ENCODE assay signal across 20 cellular contexts in the genomic region with DNA sequence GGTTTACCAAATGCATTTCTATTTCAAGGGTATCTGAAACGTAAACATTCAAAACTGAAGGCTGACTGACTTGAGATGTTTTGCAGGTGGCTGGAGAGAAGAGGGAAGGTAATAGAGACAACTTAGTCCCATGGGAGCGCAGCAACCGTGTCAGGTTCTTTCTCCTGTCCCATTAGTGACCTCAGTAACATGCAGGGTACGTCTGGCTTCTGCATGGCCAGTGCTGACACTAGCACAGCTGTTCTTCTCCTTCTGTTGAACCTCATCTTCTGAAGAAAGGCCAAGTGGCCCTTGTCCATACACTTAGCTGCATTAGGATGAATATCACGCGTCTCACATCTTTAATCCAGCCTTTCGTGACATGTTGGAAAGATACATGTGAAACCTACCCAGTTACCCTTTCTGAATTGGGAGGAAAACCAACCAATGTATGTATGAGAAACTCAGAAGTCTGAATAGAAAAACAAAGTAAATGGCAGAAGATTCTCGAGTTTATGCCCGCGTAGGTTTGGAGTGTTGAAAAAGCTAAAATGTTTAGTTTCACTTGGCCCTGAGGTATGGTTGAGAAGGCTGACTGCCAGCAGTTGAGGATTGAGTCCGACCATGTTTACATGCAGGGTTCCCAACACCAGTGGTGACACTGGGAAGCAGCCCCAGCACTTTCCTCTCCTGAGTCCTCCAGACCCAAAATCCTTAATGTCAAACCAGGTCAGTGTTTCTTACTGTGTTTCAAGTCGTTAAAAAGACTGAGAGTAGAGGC. TPM values are rescaled to one million over a fixed set of nuclear protein-coding genes. Genes with fewer than 3 reads are reported as not detected.
DNase-seq lines count a peak whose midpoint lies in the region; ATAC-seq and TF ChIP-seq lines count a peak whose summit lies in the region.
"Had no signal": no experiment of that assay in that cellular context is flagged by ENCODE, and none has a peak within 500 bp of the region (broad histone marks: within the 10 kb centered on the region; RNA-seq: fewer than 3 reads in every experiment).

No MANE protein-coding gene starts in this region.

- H4K20me1 ChIP-seq in mammary epithelial cell (ENCODE audit: insufficient read depth, low read length): no peaks in the 10 kb centered on the region

- in situ Hi-C loops in mammary epithelial cell (cut with MboI; ENCODE audit: low sequenced_read_pairs in 2 of 2): no loop called here

- H3K27me3 Mint-ChIP-seq in MCF 10A (ENCODE audit: insufficient read depth, unreplicated experiment): no peaks in the 10 kb centered on the region
- H3K27me3 Mint-ChIP-seq in stimulated activated memory B cell treated with anti-CD40 and anti-IgM and Interleukin-4, amounts not matched to agents 10 μg/mL and 1 μg/mL and 100 μg/mL, for 72 hours: no peaks in the 10 kb centered on the region
- H3K27me3 Mint-ChIP-seq: activated CD8-positive, alpha-beta memory T cell treated with anti-CD3 and anti-CD28 coated beads, Interleukin-2, amount 10 ng/mL, durations not matched to agents 7 days and 5 days had no signal

- H3K79me2 ChIP-seq in mammary epithelial cell (ENCODE audit: insufficient read depth, low read length): no peaks in the 10 kb centered on the region

- H3K36me3 ChIP-seq in mammary epithelial cell (ENCODE audit: insufficient read depth, low read length): peaks cover 39% of the 10 kb centered on the region
- H3K36me3 ChIP-seq in Peyer's patch: peaks cover 0 to 71% (median 0%) of the 10 kb centered on the region in 3 donors
- H3K36me3 ChIP-seq in left ventricle myocardium inferior: peaks cover 83% of the 10 kb centered on the region

- no peak overlapping the region for H3K9ac ChIP-seq in mammary epithelial cell (ENCODE audit: insufficient read depth, low read length)

- peaks cover 88% of the 10 kb centered on the region for H3K36me3 Mint-ChIP-seq in MCF 10A (ENCODE audit: insufficient read depth, unreplicated experiment)
- H3K36me3 Mint-ChIP-seq in stimulated activated memory B cell treated with anti-CD40 and anti-IgM and Interleukin-4, amounts not matched to agents 10 μg/mL and 1 μg/mL and 100 μg/mL, for 72 hours: peaks cover 43% of the 10 kb centered on the region

- intact Hi-C loops in MCF 10A (cut with micrococcal nuclease): no loop called here
- intact Hi-C loops in mammary epithelial cell (cut with micrococcal nuclease): no loop called here
- intact Hi-C loops in left ventricle myocardium inferior (cut with micrococcal nuclease): no loop called here

- H2AFZ ChIP-seq in mammary epithelial cell (ENCODE audit: low read depth, low read length): no peak overlapping the region

- H3K9me3 ChIP-seq in mammary epithelial cell (replicated peaks; ENCODE audit: insufficient read depth, low read length): no peaks in the 10 kb centered on the region
- H3K9me3 ChIP-seq in Peyer's patch: no peaks in the 10 kb centered on the region
- no peaks in the 10 kb centered on the region for H3K9me3 ChIP-seq in left ventricle myocardium inferior (replicated peaks)
- H3K9me3 ChIP-seq: HAP-1, lower lobe of right lung had no signal

- peak; percentile 67 for ATAC-seq in HG02840 (IDR thresholded peaks at IDR 0.05; ENCODE audit: low FRiP score, unreplicated experiment)
- ATAC-seq in stimulated activated memory B cell treated with anti-CD40 and anti-IgM and Interleukin-4, amounts not matched to agents 10 μg/mL and 1 μg/mL and 100 μg/mL, for 72 hours: peak; percentile 94
- ATAC-seq: activated CD8-positive, alpha-beta memory T cell treated with anti-CD3 and anti-CD28 coated beads, Interleukin-2, amount 10 ng/mL, durations not matched to agents 7 days and 5 days; lower lobe of right lung had no signal

- TF ChIP-seq CTCF in MCF 10A (IDR thresholded peaks at IDR 0.05; ENCODE audit: unreplicated experiment) (no peak), mammary epithelial cell (conservative IDR thresholded peaks at IDR 0.05 in 1 of 2, IDR thresholded peaks at IDR 0.05 in 1 of 2; ENCODE audit: extremely low read depth in 1 of 2, insufficient read depth in 1 of 2, low read depth in 1 of 2, low read length in 2 of 2) (no peak), Peyer's patch (IDR thresholded peaks at IDR 0.05) (no peak), left ventricle myocardium inferior (IDR thresholded peaks at IDR 0.05; ENCODE audit: borderline replicate concordance) (no peak)

- H3K4me3 ChIP-seq in mammary epithelial cell (replicated peaks in 1 of 3; ENCODE audit: insufficient read depth in 1 of 3, low read depth in 2 of 3, low read length in 3 of 3) (no peak overlapping the region), Peyer's patch (no peak overlapping the region), left ventricle myocardium inferior (no peak overlapping the region)
- H3K4me3 ChIP-seq: HAP-1, lower lobe of right lung had no signal

- H3K4me1 ChIP-seq in mammary epithelial cell (ENCODE audit: insufficient read depth, low read length) (no peaks in the 10 kb centered on the region), Peyer's patch (no peaks in the 10 kb centered on the region), left ventricle myocardium inferior (no peaks in the 10 kb centered on the region)
- H3K4me1 ChIP-seq: HAP-1, lower lobe of right lung had no signal

- H3K4me2 ChIP-seq in mammary epithelial cell (ENCODE audit: insufficient read depth, low read depth, low read length): no peak overlapping the region

- H3K27me3 ChIP-seq in mammary epithelial cell (ENCODE audit: insufficient read depth, low read length) (no peaks in the 10 kb centered on the region), Peyer's patch (no peaks in the 10 kb centered on the region), left ventricle myocardium inferior (ENCODE audit: low read depth) (no peaks in the 10 kb centered on the region)

- TF ChIP-seq POLR2A in Peyer's patch (IDR thresholded peaks at IDR 0.05): no peak

- 84% methylated on average over 11 of the region's 12 CpGs for WGBS in mammary epithelial cell (ENCODE audit: low coverage, missing lambda C conversion rate)

- POLR2A ChIA-PET in MCF 10A (lab: Yijun Ruan, JAX): interaction anchor here (0.7 to 1.7 kb wide), 3 partner anchors 10 to 62 kb away, joined by 3 to 6 read pairs (median 3); a partner anchor contains a TSS

- DNase-seq in MCF 10A (ENCODE audit: unreplicated experiment): no peak
- DNase-seq in mammary epithelial cell: no peak
- peak in 2 of 3 donors; percentile 58 to 74 for DNase-seq in Peyer's patch
- no peak for DNase-seq in RPMI8226
- no peak for DNase-seq in left ventricle myocardium inferior
- no peak for DNase-seq in GF-D8 (lab: John Stamatoyannopoulos, UW)
- DNase-seq: activated CD8-positive, alpha-beta memory T cell treated with anti-CD3 and anti-CD28 coated beads, Interleukin-2, amount 10 ng/mL, durations not matched to agents 7 days and 5 days; activated naive CD4-positive, alpha-beta T cell; GDM1; KG1; lower lobe of right lung; NCI-H1105 treated with DMSO at 0.1 percent for 48 hours; NCI-H446 treated with DMSO at 0.1 percent for 48 hours; substantia nigra had no signal

- TSS peak; percentile 10 for BruUV-seq in MCF 10A (replicated peaks; lab: Mats Ljungman, UMichigan)
- no TSS peak for BruUV-seq in mammary epithelial cell (replicated peaks; lab: Mats Ljungman, UMichigan)

- no peaks in the 10 kb centered on the region for H3K9me3 Mint-ChIP-seq in MCF 10A (ENCODE audit: unreplicated experiment)
- H3K9me3 Mint-ChIP-seq in stimulated activated memory B cell treated with anti-CD40 and anti-IgM and Interleukin-4, amounts not matched to agents 10 μg/mL and 1 μg/mL and 100 μg/mL, for 72 hours: no peaks in the 10 kb centered on the region
- H3K9me3 Mint-ChIP-seq: neural crest cell had no signal

- H3K4me3 Mint-ChIP-seq in MCF 10A (ENCODE audit: unreplicated experiment): no peak overlapping the region
- peak overlapping the region; percentile 64 for H3K4me3 Mint-ChIP-seq in stimulated activated memory B cell treated with anti-CD40 and anti-IgM and Interleukin-4, amounts not matched to agents 10 μg/mL and 1 μg/mL and 100 μg/mL, for 72 hours
- H3K4me3 Mint-ChIP-seq: activated CD8-positive, alpha-beta memory T cell treated with anti-CD3 and anti-CD28 coated beads, Interleukin-2, amount 10 ng/mL, durations not matched to agents 7 days and 5 days; neural crest cell had no signal

- H3K27ac ChIP-seq in mammary epithelial cell (ENCODE audit: insufficient read depth, low read depth, low read length) (no peak overlapping the region), Peyer's patch (peak overlapping the region in 2 of 4 donors; percentile 41 to 65), left ventricle myocardium inferior (replicated peaks) (no peak overlapping the region)
- H3K27ac ChIP-seq: epithelial cell of prostate, lower lobe of right lung, VCaP had no signal

- no peak overlapping the region for H3K27ac Mint-ChIP-seq in MCF 10A (ENCODE audit: low read depth, unreplicated experiment)
- H3K27ac Mint-ChIP-seq in stimulated activated memory B cell treated with anti-CD40 and anti-IgM and Interleukin-4, amounts not matched to agents 10 μg/mL and 1 μg/mL and 100 μg/mL, for 72 hours: peak overlapping the region; percentile 92
- H3K27ac Mint-ChIP-seq: activated CD8-positive, alpha-beta memory T cell treated with anti-CD3 and anti-CD28 coated beads, Interleukin-2, amount 10 ng/mL, durations not matched to agents 7 days and 5 days had no signal

- dilution Hi-C loops in mammary epithelial cell (cut with HindIII; ENCODE audit: low sequenced_read_pairs): no loop called here

- no peaks in the 10 kb centered on the region for H3K4me1 Mint-ChIP-seq in MCF 10A (ENCODE audit: insufficient read depth, unreplicated experiment)
- H3K4me1 Mint-ChIP-seq in stimulated activated memory B cell treated with anti-CD40 and anti-IgM and Interleukin-4, amounts not matched to agents 10 μg/mL and 1 μg/mL and 100 μg/mL, for 72 hours: peaks cover 37% of the 10 kb centered on the region
- H3K4me1 Mint-ChIP-seq: activated CD8-positive, alpha-beta memory T cell treated with anti-CD3 and anti-CD28 coated beads, Interleukin-2, amount 10 ng/mL, durations not matched to agents 7 days and 5 days; neural crest cell had no signal

- CTCF ChIA-PET in MCF 10A (lab: Yijun Ruan, JAX): interaction anchor here (1.4 kb wide), 1 partner anchor 10 kb away, joined by 4 read pairs; no protein-coding TSS in a partner anchor
- CTCF ChIA-PET in mammary epithelial cell (lab: Charles Lee; ENCODE audit: low non-redundant PET): no interaction called here

RNA-seq across cellular contexts. Expression of a gene that starts 10.3 kb away (rescaled TPM):
- 80.9 and 91.8 TPM in 2 replicates for total RNA-seq in MCF 10A (2022)
- total RNA-seq in mammary epithelial cell: 10 to 100 TPM; 47.5 to 77.0 TPM
- 45.1 TPM for polyA plus RNA-seq in mammary epithelial cell
- 50.3 TPM for polyA minus RNA-seq in mammary epithelial cell
- total RNA-seq in Peyer's patch: 10 to 100 TPM; 21.7 to 61.1 (median 31.8) TPM
- 36.9 TPM for total RNA-seq in left ventricle myocardium inferior

RNA-seq across cellular contexts. Expression of a gene that starts 36.6 kb away (rescaled TPM):
- total RNA-seq in MCF 10A (2022): 5.2 and 7.1 TPM in 2 replicates
- 1 to 10 TPM; 2.7 to 4.7 TPM for total RNA-seq in mammary epithelial cell
- polyA plus RNA-seq in mammary epithelial cell: 1.0 TPM
- 1.2 TPM for polyA minus RNA-seq in mammary epithelial cell
- 100 to 1,000 TPM in 1 of 4 donors, 10 to 100 TPM in 2, 1 to 10 TPM in 1; 5.0 to 212 (median 44.5) TPM for total RNA-seq in Peyer's patch
- total RNA-seq in left ventricle myocardium inferior: 3.7 TPM

Comparison
In these comparisons a context has a peak if more than half of its experiments do, and no peak if none do; other contexts are left out.
1. DNase-seq: peak in Peyer's patch (2 of 3); none in MCF 10A (single experiment), mammary epithelial cell (single experiment), RPMI8226 (single experiment), left ventricle myocardium inferior (single experiment) and GF-D8 (single experiment).